12 cellular contexts compared by ENCODE assay signal in the genomic region with DNA sequence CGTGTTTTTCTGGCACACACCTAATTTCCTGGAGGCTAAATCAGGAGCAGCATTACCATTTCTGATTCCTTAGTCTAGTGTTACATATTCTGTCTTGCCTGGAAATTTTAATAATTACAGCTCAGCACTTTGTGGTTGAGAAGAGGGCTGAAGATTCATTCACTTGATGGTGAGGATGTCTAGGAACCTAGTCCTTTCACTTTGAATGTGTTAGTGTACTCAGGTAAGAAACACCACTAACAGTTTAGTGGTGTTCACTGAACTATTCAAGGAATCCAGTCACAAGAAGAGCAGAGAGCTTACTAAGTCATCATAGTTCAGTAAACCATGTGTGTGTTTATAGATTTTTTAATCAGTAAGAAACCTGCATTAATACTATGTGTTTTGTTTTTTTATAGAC.
A peak's percentile ranks its signal among the peaks of the same experiment; 100 is the strongest.
DNase-seq lines count a peak whose midpoint lies in the region; ATAC-seq lines count a peak whose summit lies in the region.
"Had no signal": no experiment of that assay in that cellular context is flagged by ENCODE, and none has a peak within 500 bp of the region (broad histone marks: within the 10 kb centered on the region; RNA-seq: fewer than 3 reads in every experiment).

No MANE protein-coding gene starts in this region.

- ATAC-seq in HG02885 (IDR thresholded peaks at IDR 0.05; ENCODE audit: poor library complexity, unreplicated experiment) = peak; percentile 40
- peak; percentile 61 for ATAC-seq in activated naive CD8-positive, alpha-beta T cell treated with anti-CD3 and anti-CD28 coated beads, Interleukin-2, amount 50 U/mL, for 24 hours
- ATAC-seq in stimulated activated memory B cell treated with anti-CD40 and anti-IgM and Interleukin-4, amounts not matched to agents 10 μg/mL and 1 μg/mL and 100 μg/mL, for 72 hours = no peak
- no peak for ATAC-seq in HG02642 (IDR thresholded peaks at IDR 0.05; ENCODE audit: poor library complexity, unreplicated experiment)
- no peak for ATAC-seq in GM18520 (IDR thresholded peaks at IDR 0.05; ENCODE audit: unreplicated experiment)
- no peak for ATAC-seq in HG02588 (IDR thresholded peaks at IDR 0.05; ENCODE audit: unreplicated experiment)
- ATAC-seq: pancreas had no signal

- peaks cover 75% of the 10 kb centered on the region for H3K36me3 Mint-ChIP-seq in activated T-cell treated with anti-CD3 and anti-CD28 coated beads, Interleukin-2, amount 50 U/mL, for 24 hours (ENCODE audit: low read depth)
- peaks cover 62% of the 10 kb centered on the region for H3K36me3 Mint-ChIP-seq in activated naive CD8-positive, alpha-beta T cell treated with anti-CD3 and anti-CD28 coated beads, Interleukin-2, amount 50 U/mL, for 24 hours (ENCODE audit: low read depth)
- H3K36me3 Mint-ChIP-seq in stimulated activated memory B cell treated with anti-CD40 and anti-IgM and Interleukin-4, amounts not matched to agents 10 μg/mL and 1 μg/mL and 100 μg/mL, for 72 hours = peaks cover 29% of the 10 kb centered on the region

- no peaks in the 10 kb centered on the region for H3K9me3 Mint-ChIP-seq in activated T-cell treated with anti-CD3 and anti-CD28 coated beads, Interleukin-2, amount 50 U/mL, for 24 hours
- H3K9me3 Mint-ChIP-seq in activated naive CD8-positive, alpha-beta T cell treated with anti-CD3 and anti-CD28 coated beads, Interleukin-2, amount 50 U/mL, for 24 hours = no peaks in the 10 kb centered on the region
- H3K9me3 Mint-ChIP-seq in stimulated activated memory B cell treated with anti-CD40 and anti-IgM and Interleukin-4, amounts not matched to agents 10 μg/mL and 1 μg/mL and 100 μg/mL, for 72 hours = no peaks in the 10 kb centered on the region

- peaks cover 45% of the 10 kb centered on the region for H3K4me1 Mint-ChIP-seq in activated T-cell treated with anti-CD3 and anti-CD28 coated beads, Interleukin-2, amount 50 U/mL, for 24 hours (ENCODE audit: low read depth)
- H3K4me1 Mint-ChIP-seq in activated naive CD8-positive, alpha-beta T cell treated with anti-CD3 and anti-CD28 coated beads, Interleukin-2, amount 50 U/mL, for 24 hours = peaks cover 42% of the 10 kb centered on the region
- H3K4me1 Mint-ChIP-seq in stimulated activated memory B cell treated with anti-CD40 and anti-IgM and Interleukin-4, amounts not matched to agents 10 μg/mL and 1 μg/mL and 100 μg/mL, for 72 hours = peaks cover 12% of the 10 kb centered on the region

- no peak overlapping the region for H3K4me3 Mint-ChIP-seq in activated T-cell treated with anti-CD3 and anti-CD28 coated beads, Interleukin-2, amount 50 U/mL, for 24 hours
- H3K4me3 Mint-ChIP-seq in activated naive CD8-positive, alpha-beta T cell treated with anti-CD3 and anti-CD28 coated beads, Interleukin-2, amount 50 U/mL, for 24 hours = no peak overlapping the region
- H3K4me3 Mint-ChIP-seq in stimulated activated memory B cell treated with anti-CD40 and anti-IgM and Interleukin-4, amounts not matched to agents 10 μg/mL and 1 μg/mL and 100 μg/mL, for 72 hours = no peak overlapping the region

- peak overlapping the region; percentile 84 for H3K27ac Mint-ChIP-seq in activated T-cell treated with anti-CD3 and anti-CD28 coated beads, Interleukin-2, amount 50 U/mL, for 24 hours
- peak overlapping the region; percentile 55 for H3K27ac Mint-ChIP-seq in activated naive CD8-positive, alpha-beta T cell treated with anti-CD3 and anti-CD28 coated beads, Interleukin-2, amount 50 U/mL, for 24 hours
- H3K27ac Mint-ChIP-seq in stimulated activated memory B cell treated with anti-CD40 and anti-IgM and Interleukin-4, amounts not matched to agents 10 μg/mL and 1 μg/mL and 100 μg/mL, for 72 hours = peak overlapping the region; percentile 48

- H3K27me3 Mint-ChIP-seq in activated T-cell treated with anti-CD3 and anti-CD28 coated beads, Interleukin-2, amount 50 U/mL, for 24 hours = no peaks in the 10 kb centered on the region
- no peaks in the 10 kb centered on the region for H3K27me3 Mint-ChIP-seq in activated naive CD8-positive, alpha-beta T cell treated with anti-CD3 and anti-CD28 coated beads, Interleukin-2, amount 50 U/mL, for 24 hours
- no peaks in the 10 kb centered on the region for H3K27me3 Mint-ChIP-seq in stimulated activated memory B cell treated with anti-CD40 and anti-IgM and Interleukin-4, amounts not matched to agents 10 μg/mL and 1 μg/mL and 100 μg/mL, for 72 hours

- DNase-seq in activated T-cell treated with anti-CD3 and anti-CD28 coated beads, Interleukin-2, amount 50 U/mL, for 24 hours = no peak
- DNase-seq in activated T-cell treated with anti-CD3 and anti-CD28 coated beads, Interleukin-2, amount 50 U/mL, for 1 hour = no peak
- no peak for DNase-seq in activated naive CD8-positive, alpha-beta T cell treated with anti-CD3 and anti-CD28 coated beads, Interleukin-2, amount 50 U/mL, for 24 hours
- DNase-seq: hypothalamus, NCI-H1105 treated with DMSO at 0.1 percent for 48 hours, NCI-H526, pancreas had no signal

Comparison
In these comparisons a context has a peak if more than half of its experiments do, and no peak if none do; other contexts are left out.
1. ATAC-seq: peak in HG02885 (single experiment) and activated naive CD8-positive, alpha-beta T cell treated with anti-CD3 and anti-CD28 coated beads, Interleukin-2, amount 50 U/mL, for 24 hours (single experiment); none in stimulated activated memory B cell treated with anti-CD40 and anti-IgM and Interleukin-4, amounts not matched to agents 10 μg/mL and 1 μg/mL and 100 μg/mL, for 72 hours (single experiment), HG02642 (single experiment), GM18520 (single experiment) and HG02588 (single experiment).
2. Peak in every context shown above with its lines, with median percentiles within 50 percentile points of each other: H3K27ac Mint-ChIP-seq.